ENCODE assay signal across 29 cellular contexts in genomic region chr20:51899674-51900073, GRCh38.
"Had no signal": no experiment of that assay in that cellular context is flagged by ENCODE, and none has a peak within 500 bp of the region (broad histone marks: within the 10 kb centered on the region; RNA-seq: fewer than 3 reads in every experiment).

No MANE protein-coding gene starts in this region.

- FAIRE-seq: bronchial epithelial cell, colon, endometrium, frontal cortex, kidney had no signal

- H3K4me3 ChIP-seq: neural progenitor cell, right atrium auricular region, stomach, suprapubic skin, tibial artery, upper lobe of right lung had no signal

- DNase-seq: activated CD4-positive, alpha-beta memory T cell treated with anti-CD3 and anti-CD28 coated beads, Interleukin-2, amount 10 ng/mL, durations not matched to agents 7 days and 5 days; activated CD4-positive, alpha-beta T cell treated with anti-CD3 and anti-CD28 coated beads, Interleukin-2, amount 10 ng/mL, durations not matched to agents 7 days and 5 days; activated CD4-positive, CD25-positive, alpha-beta regulatory T cell treated with anti-CD3 and anti-CD28 coated beads, Interleukin-2, amount 50 U/mL, for 72 hours; activated naive CD4-positive, alpha-beta T cell; activated T-cell treated with anti-CD3 and anti-CD28 coated beads, Interleukin-2, amount 50 U/mL, for 72 hours; anterior cingulate cortex; dermis blood vessel endothelial cell; effector CD8-positive, alpha-beta T cell; immature natural killer cell; kidney; left colon; mesenchymal stem cell; natural killer cell; stimulated activated CD4-positive, alpha-beta T cell treated with anti-CD3 and anti-CD28 coated beads, Interleukin-15, amount 100 ng/mL, for 24 hours; stimulated activated CD4-positive, alpha-beta T cell treated with anti-CD3 and anti-CD28 coated beads, Interleukin-2, amount 100 ng/mL, for 24 hours; stimulated activated naive B cell treated with anti-CD40 and anti-IgM and Interleukin-4, amounts not matched to agents 10 μg/mL and 1 μg/mL and 100 μg/mL, for 72 hours; stomach; tibial artery; upper lobe of right lung; WERI-Rb-1 had no signal

- ATAC-seq: activated T-cell treated with anti-CD3 and anti-CD28 coated beads, Interleukin-2, amount 50 U/mL, for 72 hours; left colon; natural killer cell; stimulated activated naive B cell treated with anti-CD40 and anti-IgM and Interleukin-4, amounts not matched to agents 10 μg/mL and 1 μg/mL and 100 μg/mL, for 72 hours; upper lobe of right lung had no signal

- H3K36me3 ChIP-seq: neural progenitor cell, right atrium auricular region, stomach, suprapubic skin, tibial artery, upper lobe of right lung, WERI-Rb-1 had no signal

- H3K36me3 Mint-ChIP-seq: activated naive CD8-positive, alpha-beta T cell; immature natural killer cell; natural killer cell; neural progenitor cell; stimulated activated naive B cell treated with anti-CD40 and anti-IgM and Interleukin-4, amounts not matched to agents 10 μg/mL and 1 μg/mL and 100 μg/mL, for 72 hours had no signal

- H3K4me1 ChIP-seq: right atrium auricular region, stomach, suprapubic skin, tibial artery, upper lobe of right lung had no signal

- H3K4me3 Mint-ChIP-seq: activated CD4-positive, alpha-beta memory T cell treated with anti-CD3 and anti-CD28 coated beads, Interleukin-2, amount 10 ng/mL, durations not matched to agents 7 days and 5 days; activated CD4-positive, alpha-beta T cell treated with anti-CD3 and anti-CD28 coated beads, Interleukin-2, amount 10 ng/mL, durations not matched to agents 7 days and 5 days; activated naive CD8-positive, alpha-beta T cell; activated T-cell treated with anti-CD3 and anti-CD28 coated beads, Interleukin-2, amount 50 U/mL, for 72 hours; immature natural killer cell; natural killer cell; neural progenitor cell; stimulated activated naive B cell treated with anti-CD40 and anti-IgM and Interleukin-4, amounts not matched to agents 10 μg/mL and 1 μg/mL and 100 μg/mL, for 72 hours had no signal

- H3K27ac Mint-ChIP-seq: activated CD4-positive, alpha-beta memory T cell treated with anti-CD3 and anti-CD28 coated beads, Interleukin-2, amount 10 ng/mL, durations not matched to agents 7 days and 5 days; activated CD4-positive, alpha-beta T cell treated with anti-CD3 and anti-CD28 coated beads, Interleukin-2, amount 10 ng/mL, durations not matched to agents 7 days and 5 days; activated naive CD8-positive, alpha-beta T cell; activated T-cell treated with anti-CD3 and anti-CD28 coated beads, Interleukin-2, amount 50 U/mL, for 72 hours; natural killer cell; stimulated activated naive B cell treated with anti-CD40 and anti-IgM and Interleukin-4, amounts not matched to agents 10 μg/mL and 1 μg/mL and 100 μg/mL, for 72 hours had no signal

- H3K27ac ChIP-seq: epithelial cell of prostate, neural progenitor cell, right atrium auricular region, stomach, suprapubic skin, tibial artery, upper lobe of right lung, WERI-Rb-1 had no signal

- H3K9me3 Mint-ChIP-seq: activated CD4-positive, alpha-beta memory T cell treated with anti-CD3 and anti-CD28 coated beads, Interleukin-2, amount 10 ng/mL, durations not matched to agents 7 days and 5 days; activated CD4-positive, alpha-beta T cell treated with anti-CD3 and anti-CD28 coated beads, Interleukin-2, amount 10 ng/mL, durations not matched to agents 7 days and 5 days; natural killer cell had no signal

- H3K27me3 ChIP-seq: neural progenitor cell, right atrium auricular region, stomach, suprapubic skin, tibial artery, upper lobe of right lung had no signal

- H3K27me3 Mint-ChIP-seq: activated CD4-positive, alpha-beta memory T cell treated with anti-CD3 and anti-CD28 coated beads, Interleukin-2, amount 10 ng/mL, durations not matched to agents 7 days and 5 days; activated CD4-positive, alpha-beta T cell treated with anti-CD3 and anti-CD28 coated beads, Interleukin-2, amount 10 ng/mL, durations not matched to agents 7 days and 5 days; activated naive CD8-positive, alpha-beta T cell had no signal

- H3K4me1 Mint-ChIP-seq: activated CD4-positive, alpha-beta memory T cell treated with anti-CD3 and anti-CD28 coated beads, Interleukin-2, amount 10 ng/mL, durations not matched to agents 7 days and 5 days; activated CD4-positive, alpha-beta T cell treated with anti-CD3 and anti-CD28 coated beads, Interleukin-2, amount 10 ng/mL, durations not matched to agents 7 days and 5 days; immature natural killer cell; natural killer cell; stimulated activated naive B cell treated with anti-CD40 and anti-IgM and Interleukin-4, amounts not matched to agents 10 μg/mL and 1 μg/mL and 100 μg/mL, for 72 hours had no signal

- H2AFZ ChIP-seq: neural progenitor cell had no signal

- H3K9me3 ChIP-seq: right atrium auricular region, suprapubic skin, tibial artery, upper lobe of right lung had no signal

- H3K4me2 ChIP-seq: neural progenitor cell had no signal
